Comparison of ENCODE assay signal across 8 cellular contexts in the genomic region with DNA sequence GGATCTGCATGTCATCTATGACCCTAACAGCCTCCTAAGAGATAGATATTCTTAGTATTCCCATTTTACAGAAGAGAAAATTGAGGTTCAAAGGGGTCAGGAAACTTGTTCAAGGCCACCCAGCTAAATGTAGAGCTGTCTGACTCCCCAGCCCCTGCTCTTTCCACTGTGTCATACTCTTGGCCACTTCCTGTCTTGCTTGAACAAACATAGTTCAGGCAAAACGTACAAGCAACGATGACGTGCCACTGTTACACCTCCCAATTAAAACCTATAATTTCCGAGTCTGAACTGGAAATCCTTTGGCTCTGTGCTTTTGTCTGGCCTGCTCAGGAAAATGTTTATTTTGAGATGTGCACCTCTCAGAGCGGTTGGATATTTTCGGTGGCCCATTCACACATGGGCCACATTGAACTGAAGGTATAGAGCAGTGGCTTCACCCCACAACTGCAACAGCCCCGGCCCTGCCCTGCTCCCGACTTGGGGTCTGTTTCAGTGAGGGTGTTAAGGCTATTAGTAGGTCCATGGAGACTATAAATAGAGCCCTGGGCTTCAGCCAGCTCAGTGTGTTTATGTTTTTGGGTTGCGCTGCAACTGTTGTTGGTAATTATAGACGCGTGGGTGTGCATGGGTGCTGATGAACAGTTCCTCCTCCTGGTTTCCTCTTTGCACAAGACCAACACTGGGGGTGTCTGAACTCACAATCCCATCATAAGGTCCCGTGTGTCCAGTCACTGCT.
DNase-seq lines count a peak whose midpoint lies in the region; ATAC-seq and TF ChIP-seq lines count a peak whose summit lies in the region.

No MANE protein-coding gene starts in this region.

- H3K4me3 ChIP-seq in GM06990 (replicated peaks; ENCODE audit: low read depth, low read length), result peak overlapping the region; percentile 25
- no peak overlapping the region for H3K4me3 ChIP-seq in lower lobe of right lung

- H3K9me3 Mint-ChIP-seq in IgD-negative memory B cell, result no peaks in the 10 kb centered on the region

- H3K27ac ChIP-seq in lower lobe of right lung, result peak overlapping the region; percentile 72

- intact Hi-C loops in lower lobe of right lung (cut with DNase I), result no loop called here

- H3K27me3 ChIP-seq in GM06990 (replicated peaks; ENCODE audit: control insufficient read depth, insufficient read depth, low read length) (no peaks in the 10 kb centered on the region), lower lobe of right lung (ENCODE audit: low read depth) (no peaks in the 10 kb centered on the region)

- DNase-seq in GM06990 (ENCODE audit: extremely low read depth, insufficient read length) (peak; percentile 79), activated T-cell treated with anti-CD3 and anti-CD28 coated beads for 1 hour (ENCODE audit: low read depth) (peak; percentile 30), lower lobe of right lung (peak; percentile 71), occipital lobe (lab: John Stamatoyannopoulos, UW) (no peak), amniotic stem cell (lab: John Stamatoyannopoulos, UW) (no peak), LoVo (ENCODE audit: low spot score) (no peak)

- TF ChIP-seq CTCF in GM06990 (IDR thresholded peaks at IDR 0.05; ENCODE audit: insufficient read depth, low read length, poor library complexity, severe bottlenecking), result no peak
- TF ChIP-seq CTCF in lower lobe of right lung (IDR thresholded peaks at IDR 0.05), result no peak

- ATAC-seq in GM21526 (IDR thresholded peaks at IDR 0.05; ENCODE audit: low FRiP score, unreplicated experiment) (peak; percentile 78), lower lobe of right lung (peak; percentile 82 to 85)

- peak overlapping the region; percentile 74 to 90 (median 82) for H3K4me3 Mint-ChIP-seq in IgD-negative memory B cell

- H3K4me1 ChIP-seq in lower lobe of right lung, result peaks cover 38% of the 10 kb centered on the region

- H3K27ac Mint-ChIP-seq in IgD-negative memory B cell, result peak overlapping the region; percentile 84 to 99 (median 91)

- H3K36me3 ChIP-seq in GM06990 (ENCODE audit: control insufficient read depth, insufficient read depth, low read length) (no peaks in the 10 kb centered on the region), lower lobe of right lung (no peaks in the 10 kb centered on the region)

- no peaks in the 10 kb centered on the region for H3K9me3 ChIP-seq in lower lobe of right lung

- peaks cover 29 to 35% (median 32%) of the 10 kb centered on the region in 3 donors for H3K4me1 Mint-ChIP-seq in IgD-negative memory B cell

- peaks cover 2% of the 10 kb centered on the region for H3K36me3 Mint-ChIP-seq in IgD-negative memory B cell

- no peaks in the 10 kb centered on the region for H3K27me3 Mint-ChIP-seq in IgD-negative memory B cell

Comparison
In these comparisons a context has a peak if more than half of its experiments do, and no peak if none do; other contexts are left out.
1. DNase-seq: peak in GM06990 (single experiment), activated T-cell treated with anti-CD3 and anti-CD28 coated beads for 1 hour (single experiment) and lower lobe of right lung (single experiment); none in occipital lobe (single experiment), amniotic stem cell (single experiment) and LoVo (single experiment).